8 cellular contexts compared by ENCODE assay signal in genomic region chr6:31981744-31982143, GRCh38. TPM values are rescaled to one million over a fixed set of nuclear protein-coding genes. Genes with fewer than 3 reads are reported as not detected.
A peak's percentile ranks its signal among the peaks of the same experiment; 100 is the strongest.
DNase-seq lines count a peak whose midpoint lies in the region; ATAC-seq and TF ChIP-seq lines count a peak whose summit lies in the region.
"Not testable (repeated sequence)": the region's sequence is repeated elsewhere in the genome, so short reads cannot be mapped to it uniquely, and the experiment has no call there.
"Had no signal": no experiment of that assay in that cellular context is flagged by ENCODE, and none has a peak within 500 bp of the region (broad histone marks: within the 10 kb centered on the region; RNA-seq: fewer than 3 reads in every experiment).

TSS of gene C4A (plus strand) at chr6:31982057. CDS start at chr6:31982108, 51 bp downstream.

- H3K4me3 Mint-ChIP-seq in osteocyte (ENCODE audit: unreplicated experiment) = not testable (repeated sequence)

- H3K36me3 ChIP-seq in liver (ENCODE audit: control insufficient read depth in 4 of 4, insufficient read depth in 3 of 4, low read depth in 1 of 4, low read length in 3 of 4) = not testable (repeated sequence)
- H3K36me3 ChIP-seq in skeletal muscle tissue (ENCODE audit: control insufficient read depth in 3 of 3, insufficient read depth in 3 of 3, low read length in 3 of 3) = peaks cover 6 to 11% (median 10%) of the 10 kb centered on the region in 3 donors
- peaks cover 0 to 22% (median 0%) of the 10 kb centered on the region in 3 donors for H3K36me3 ChIP-seq in tibial nerve

- not testable (repeated sequence) for H3K4me3 ChIP-seq in dorsolateral prefrontal cortex; liver (ENCODE audit: low read depth in 1 of 3, low read length in 3 of 3); skeletal muscle tissue (ENCODE audit: low read length in 3 of 3); tibial nerve

- TF ChIP-seq POLR2A in tibial nerve (IDR thresholded peaks at IDR 0.05) = not testable (repeated sequence)

- TF ChIP-seq RAD21 in liver (IDR thresholded peaks at IDR 0.05) = not testable (repeated sequence)

- H3K9me3 Mint-ChIP-seq in osteocyte (ENCODE audit: unreplicated experiment) = not testable (repeated sequence)

- not testable (repeated sequence) for H3K27ac Mint-ChIP-seq in osteocyte (ENCODE audit: unreplicated experiment)

- ATAC-seq in left cardiac atrium = peak; percentile 84 to 86

- H3K9me3 ChIP-seq in liver (ENCODE audit: control insufficient read depth in 4 of 4, low read length in 3 of 4); skeletal muscle tissue (ENCODE audit: control insufficient read depth in 3 of 3, low read length in 3 of 3); tibial nerve: not testable (repeated sequence)

- H3K4me1 ChIP-seq in liver (ENCODE audit: control insufficient read depth in 4 of 4, insufficient read depth in 4 of 4, low read length in 3 of 4) = peaks cover 7 to 25% (median 20%) of the 10 kb centered on the region in 4 donors
- not testable (repeated sequence) for H3K4me1 ChIP-seq in skeletal muscle tissue (ENCODE audit: control insufficient read depth in 3 of 3, insufficient read depth in 3 of 3, low read length in 3 of 3); tibial nerve

- H3K27ac ChIP-seq in adipose tissue (ENCODE audit: low read depth, low read length); dorsolateral prefrontal cortex; liver (ENCODE audit: low read depth in 1 of 2, low read length in 2 of 2); skeletal muscle tissue (ENCODE audit: low read depth, low read length); tibial nerve: not testable (repeated sequence)

- H3K27me3 ChIP-seq in dorsolateral prefrontal cortex; liver (ENCODE audit: control insufficient read depth in 4 of 4, insufficient read depth in 4 of 4, low read length in 3 of 4); skeletal muscle tissue (ENCODE audit: control insufficient read depth in 3 of 3, insufficient read depth in 3 of 3, low read length in 3 of 3); tibial nerve: not testable (repeated sequence)

- H3K27me3 Mint-ChIP-seq in osteocyte (ENCODE audit: unreplicated experiment) = not testable (repeated sequence)

- not testable (repeated sequence) for H3K4me1 Mint-ChIP-seq in osteocyte (ENCODE audit: unreplicated experiment)

- intact Hi-C loops in dorsolateral prefrontal cortex (cut with DNase I); left cardiac atrium (cut with DNase I): not testable (repeated sequence)

- TF ChIP-seq EP300 in tibial nerve (IDR thresholded peaks at IDR 0.05) = not testable (repeated sequence)

- not testable (repeated sequence) for H3K9ac ChIP-seq in liver (ENCODE audit: low read depth in 1 of 2, low read length in 2 of 2); skeletal muscle tissue (ENCODE audit: low read depth in 1 of 3, low read length in 3 of 3)

- H3K36me3 Mint-ChIP-seq in osteocyte (ENCODE audit: unreplicated experiment) = not testable (repeated sequence)

- TF ChIP-seq CTCF in dorsolateral prefrontal cortex (IDR thresholded peaks at IDR 0.05 in 54 of 56, conservative IDR thresholded peaks at IDR 0.05 in 2 of 56; ENCODE audit: low read depth in 1 of 56, partially characterized antibody in 56 of 56); liver (IDR thresholded peaks at IDR 0.05; ENCODE audit: low read depth, low read length, missing input control); osteocyte (IDR thresholded peaks at IDR 0.05); tibial nerve (IDR thresholded peaks at IDR 0.05): not testable (repeated sequence)

- DNase-seq in dorsolateral prefrontal cortex; left cardiac atrium; osteocyte (ENCODE audit: extremely low spot score, unreplicated experiment); tibial nerve (ENCODE audit: low spot score in 2 of 2): not testable (repeated sequence)

- no CpG with 5 or more reads among the region's 7 CpGs for WGBS in adipose tissue, 3 donors
- no CpG with 5 or more reads among the region's 7 CpGs for WGBS in liver
- no CpG with 5 or more reads among the region's 7 CpGs for WGBS in tibial nerve, 2 donors

RNA-seq across cellular contexts. Expression of gene C4A, which starts in this region (rescaled TPM):
- polyA plus RNA-seq in adipose tissue = 100 to 1,000 TPM in 2 of 3 donors, 10 to 100 TPM in 1; 20.8 to 180 (median 112) TPM
- total RNA-seq in dorsolateral prefrontal cortex = 100 to 1,000 TPM in 73 of 120 experiments, 10 to 100 TPM in 47; 28.7 to 508 (median 110) TPM
- total RNA-seq in left cardiac atrium = 100 to 1,000 TPM; 199 to 206 TPM
- 1,000 to 10,000 TPM in 1 of 2 donors, 100 to 1,000 TPM in 1; 410 to 1,584 TPM for total RNA-seq in liver
- 1,000 to 10,000 TPM; 1,485 to 2,903 TPM for polyA plus RNA-seq in liver
- 13.5 and 15.2 TPM in 2 replicates for total RNA-seq in osteocyte
- 14.1 TPM for total RNA-seq in skeletal muscle tissue
- 100 to 1,000 TPM; 230 to 361 (median 258) TPM for total RNA-seq in tibial nerve
- polyA plus RNA-seq: CD14-positive monocyte had no signal

Comparison
In these comparisons a context has a peak if more than half of its experiments do, and no peak if none do; other contexts are left out.
1. RNA of gene C4A (polyA plus RNA-seq): 1,485 to 2,903 TPM in liver; 20.8 to 180 TPM in adipose tissue; every median in the first group is over 4 times any median in the second.